Comparison of ENCODE assay signal across 1 cellular context in genomic region chr1:65147424-65148177, GRCh38.
A peak's percentile ranks its signal among the peaks of the same experiment; 100 is the strongest.
TF ChIP-seq lines count a peak whose summit lies in the region.

No MANE protein-coding gene starts in this region.

TF ChIP-seq in HepG2, 621 proteins besides CTCF, POLR2A, EP300 and RAD21 (continued from another document and continues in another):
- TF ChIP-seq ZBTB39 (CRISPR knock-in tag; IDR thresholded peaks at IDR 0.05) = no peak
- no peak for TF ChIP-seq SCMH1 (CRISPR knock-in tag; IDR thresholded peaks at IDR 0.05; ENCODE audit: borderline replicate concordance)
- TF ChIP-seq MAFG (CRISPR knock-in tag; IDR thresholded peaks at IDR 0.05) = no peak
- TF ChIP-seq ZNF296 (CRISPR knock-in tag; conservative IDR thresholded peaks at IDR 0.05) = no peak
- TF ChIP-seq ZFP36L1 (CRISPR knock-in tag; IDR thresholded peaks at IDR 0.05) = peak; percentile 36; the same call in 1 of the 2 replicates
- no peak for TF ChIP-seq IRF1 (CRISPR knock-in tag; IDR thresholded peaks at IDR 0.05; ENCODE audit: low read depth)
- peak; percentile 38; the same call in 1 of the 2 replicates for TF ChIP-seq TFE3 (CRISPR knock-in tag; IDR thresholded peaks at IDR 0.05)
- TF ChIP-seq CREM (IDR thresholded peaks at IDR 0.05) = no peak
- TF ChIP-seq CREM (CRISPR knock-in tag; IDR thresholded peaks at IDR 0.05) = no peak
- TF ChIP-seq ZNF790 (CRISPR knock-in tag; IDR thresholded peaks at IDR 0.05; ENCODE audit: borderline replicate concordance) = no peak
- no peak for TF ChIP-seq CCAR2 (optimal IDR thresholded peaks at IDR 0.05; ENCODE audit: low read depth, low read length)
- no peak for TF ChIP-seq ZNF18 (CRISPR knock-in tag; IDR thresholded peaks at IDR 0.05; ENCODE audit: insufficient replicate concordance)
- 0 out of 2 replicates have a peak, but pooled peaks have one; percentile 3 for TF ChIP-seq EEA1 (CRISPR knock-in tag; IDR thresholded peaks at IDR 0.05; ENCODE audit: borderline replicate concordance)
- no peak for TF ChIP-seq ZFP41 (CRISPR knock-in tag; IDR thresholded peaks at IDR 0.05; ENCODE audit: borderline replicate concordance)
- no peak for TF ChIP-seq ZNF513 (CRISPR knock-in tag; conservative IDR thresholded peaks at IDR 0.05)
- no peak for TF ChIP-seq SP140L (CRISPR knock-in tag; IDR thresholded peaks at IDR 0.05; ENCODE audit: borderline replicate concordance)
- TF ChIP-seq ZFP1 (CRISPR knock-in tag; IDR thresholded peaks at IDR 0.05) = no peak
- TF ChIP-seq ZNF775 (CRISPR knock-in tag; IDR thresholded peaks at IDR 0.05; ENCODE audit: borderline replicate concordance) = no peak
- TF ChIP-seq RELA (CRISPR knock-in tag; IDR thresholded peaks at IDR 0.05) = no peak; the same call in 1 of the 2 replicates
- peak; percentile 70; the same call in 1 of the 2 replicates for TF ChIP-seq ZFP91 (CRISPR knock-in tag; IDR thresholded peaks at IDR 0.05; ENCODE audit: borderline replicate concordance)
- no peak for TF ChIP-seq ZBTB8A (CRISPR knock-in tag; IDR thresholded peaks at IDR 0.05; ENCODE audit: borderline replicate concordance, low read depth)
- no peak; the same call in 1 of the 2 replicates for TF ChIP-seq ZNF563 (CRISPR knock-in tag; IDR thresholded peaks at IDR 0.05)
- TF ChIP-seq MAX (IDR thresholded peaks at IDR 0.05) = peak; percentile 84
- TF ChIP-seq ZNF747 (CRISPR knock-in tag; IDR thresholded peaks at IDR 0.05; ENCODE audit: borderline replicate concordance) = 0 out of 2 replicates have a peak, but pooled peaks have one; percentile 45
- TF ChIP-seq TGIF2 (CRISPR knock-in tag; IDR thresholded peaks at IDR 0.05) = no peak
- no peak for TF ChIP-seq THYN1 (CRISPR knock-in tag; IDR thresholded peaks at IDR 0.05; ENCODE audit: borderline replicate concordance, low read depth)
- no peak for TF ChIP-seq LCORL (IDR thresholded peaks at IDR 0.05)
- peak; percentile 70 for TF ChIP-seq LCORL (CRISPR knock-in tag; IDR thresholded peaks at IDR 0.05)
- TF ChIP-seq ZNF557 (CRISPR knock-in tag; IDR thresholded peaks at IDR 0.05) = no peak
- TF ChIP-seq POLR2AphosphoS2 (IDR thresholded peaks at IDR 0.05; ENCODE audit: low read depth, low read length) = no peak
- TF ChIP-seq RARG (CRISPR knock-in tag; IDR thresholded peaks at IDR 0.05; ENCODE audit: low read depth) = no peak
- no peak for TF ChIP-seq CREB3 (CRISPR knock-in tag; IDR thresholded peaks at IDR 0.05)
- no peak; the same call in 1 of the 2 replicates for TF ChIP-seq ZNF776 (CRISPR knock-in tag; IDR thresholded peaks at IDR 0.05)
- TF ChIP-seq SALL2 (CRISPR knock-in tag; IDR thresholded peaks at IDR 0.05) = peak; percentile 54; the same call in 1 of the 2 replicates
- TF ChIP-seq ZNF431 (CRISPR knock-in tag; IDR thresholded peaks at IDR 0.05; ENCODE audit: borderline replicate concordance, low read depth) = 0 out of 2 replicates have a peak, but pooled peaks have one; percentile 36
- TF ChIP-seq ZNF619 (CRISPR knock-in tag; IDR thresholded peaks at IDR 0.05) = no peak
- peak; percentile 44; the same call in 1 of the 2 replicates for TF ChIP-seq NFAT5 (CRISPR knock-in tag; IDR thresholded peaks at IDR 0.05)
- no peak for TF ChIP-seq NFE2L2 (IDR thresholded peaks at IDR 0.05; ENCODE audit: low read length)
- no peak for TF ChIP-seq ZNF703 (CRISPR knock-in tag; IDR thresholded peaks at IDR 0.05; ENCODE audit: borderline replicate concordance)
- no peak for TF ChIP-seq CENPX (CRISPR knock-in tag; IDR thresholded peaks at IDR 0.05)
- peak; percentile 69; the same call in 1 of the 2 replicates for TF ChIP-seq KAT7 (CRISPR knock-in tag; IDR thresholded peaks at IDR 0.05; ENCODE audit: borderline replicate concordance)
- peak; percentile 59 for TF ChIP-seq ZFX (CRISPR knock-in tag; IDR thresholded peaks at IDR 0.05; ENCODE audit: low read depth)
- no peak for TF ChIP-seq GABPA (IDR thresholded peaks at IDR 0.05; ENCODE audit: low read depth, low read length)
- TF ChIP-seq GABPA (CRISPR knock-in tag; IDR thresholded peaks at IDR 0.05; ENCODE audit: low read depth) = no peak
- no peak for TF ChIP-seq HDAC6 (IDR thresholded peaks at IDR 0.05; ENCODE audit: low read depth, low read length)
- TF ChIP-seq KLF13 (CRISPR knock-in tag; IDR thresholded peaks at IDR 0.05) = no peak
- TF ChIP-seq NFYB (CRISPR knock-in tag; IDR thresholded peaks at IDR 0.05) = no peak
- TF ChIP-seq JUN (CRISPR knock-in tag; IDR thresholded peaks at IDR 0.05) = no peak
- 0 out of 2 replicates have a peak, but pooled peaks have one; percentile 5 for TF ChIP-seq ELF3 (CRISPR knock-in tag; IDR thresholded peaks at IDR 0.05)
- TF ChIP-seq CREBL2 (CRISPR knock-in tag; IDR thresholded peaks at IDR 0.05; ENCODE audit: borderline replicate concordance) = no peak
- no peak for TF ChIP-seq ZSCAN20 (CRISPR knock-in tag; IDR thresholded peaks at IDR 0.05; ENCODE audit: borderline replicate concordance)
- no peak for TF ChIP-seq DMAP1 (CRISPR knock-in tag; IDR thresholded peaks at IDR 0.05)
- no peak for TF ChIP-seq U2AF2 (IDR thresholded peaks at IDR 0.05; ENCODE audit: low read depth, low read length)
- no peak for TF ChIP-seq ZNF264 (CRISPR knock-in tag; IDR thresholded peaks at IDR 0.05)
- no peak for TF ChIP-seq KMT2B (CRISPR knock-in tag; IDR thresholded peaks at IDR 0.05)
- peak; percentile 66 for TF ChIP-seq SAP130 (CRISPR knock-in tag; IDR thresholded peaks at IDR 0.05; ENCODE audit: low read depth)
- TF ChIP-seq FOXK1 (CRISPR knock-in tag; IDR thresholded peaks at IDR 0.05; ENCODE audit: borderline replicate concordance, low read depth) = no peak
- TF ChIP-seq ZNF577 (CRISPR knock-in tag; IDR thresholded peaks at IDR 0.05; ENCODE audit: borderline replicate concordance, low read depth) = no peak
- no peak for TF ChIP-seq CREB1 (IDR thresholded peaks at IDR 0.05)
- no peak for TF ChIP-seq CREB1 (CRISPR knock-in tag; IDR thresholded peaks at IDR 0.05)
